ENCODE assay signal across 8 cellular contexts in genomic region chr5:159262859-159263568, GRCh38. TPM values are rescaled to one million over a fixed set of nuclear protein-coding genes. Genes with fewer than 3 reads are reported as not detected.
DNase-seq lines count a peak whose midpoint lies in the region; FAIRE-seq and TF ChIP-seq lines count a peak whose summit lies in the region.

A gene with protein sequence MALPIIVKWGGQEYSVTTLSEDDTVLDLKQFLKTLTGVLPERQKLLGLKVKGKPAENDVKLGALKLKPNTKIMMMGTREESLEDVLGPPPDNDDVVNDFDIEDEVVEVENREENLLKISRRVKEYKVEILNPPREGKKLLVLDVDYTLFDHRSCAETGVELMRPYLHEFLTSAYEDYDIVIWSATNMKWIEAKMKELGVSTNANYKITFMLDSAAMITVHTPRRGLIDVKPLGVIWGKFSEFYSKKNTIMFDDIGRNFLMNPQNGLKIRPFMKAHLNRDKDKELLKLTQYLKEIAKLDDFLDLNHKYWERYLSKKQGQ (plus strand): TSS chr5:159263290. CDS start chr5:159268916, 5,626 bp downstream.

- in situ Hi-C loops in HAP-1 (cut with MboI; ENCODE audit: low sequenced_read_pairs): loop anchor here (10.0 kb wide), 1 partner anchor 58 kb away; the partner anchor contains the start of gene RNF145

- H3K9me2 ChIP-seq in neural cell (ENCODE audit: insufficient read depth, low read length): no peaks in the 10 kb centered on the region

- 0 to 1% (median 0%) methylated on average over 47 to 54 of the region's 54 CpGs for WGBS in stomach, 5 donors

- H3K9me3 ChIP-seq in HAP-1: no peaks in the 10 kb centered on the region
- no peaks in the 10 kb centered on the region for H3K9me3 ChIP-seq in MG63
- H3K9me3 ChIP-seq in neural cell (ENCODE audit: low read length): no peaks in the 10 kb centered on the region
- H3K9me3 ChIP-seq in stomach: no peaks in the 10 kb centered on the region

- TF ChIP-seq RAD21 in neural cell (conservative IDR thresholded peaks at IDR 0.05): peak; percentile 42

- H3F3A ChIP-seq in neural cell (ENCODE audit: insufficient read depth, low read length, poor library complexity, severe bottlenecking): no peaks in the 10 kb centered on the region

- H4K20me1 ChIP-seq in neural cell (ENCODE audit: insufficient read depth): no peaks in the 10 kb centered on the region

- no peaks in the 10 kb centered on the region for H3K36me3 ChIP-seq in HAP-1 (replicated peaks)
- no peaks in the 10 kb centered on the region; the same call in 1 of the 2 replicates for H3K36me3 ChIP-seq in MG63
- H3K36me3 ChIP-seq in neural cell (ENCODE audit: insufficient read depth, low read length): no peaks in the 10 kb centered on the region
- H3K36me3 ChIP-seq in stomach: peaks cover 0 to 7% (median 4%) of the 10 kb centered on the region in 4 donors

- TF ChIP-seq POLR2A in stomach (IDR thresholded peaks at IDR 0.05): no peak

- intact Hi-C loops in stomach (cut with DNase I; ENCODE audit: low total_unique reads): loop anchor here (10.0 kb wide), 1 partner anchor 108 kb away; no protein-coding TSS in a partner anchor

- DNase-seq in HAP-1 (ENCODE audit: low spot score in 2 of 2) (peak; percentile 72 to 85), MG63 (peak; percentile 84), SIG-M5 (lab: John Stamatoyannopoulos, UW) (peak; percentile 20), activated gamma-delta T cell (lab: John Stamatoyannopoulos, UW) (peak; percentile 54), fibroblast of villous mesenchyme (ENCODE audit: low read depth) (peak; percentile 82), stomach (peak; percentile 84)

- peaks cover 16% of the 10 kb centered on the region for H3K4me1 ChIP-seq in HAP-1
- H3K4me1 ChIP-seq in stomach: peaks cover 10 to 24% (median 21%) of the 10 kb centered on the region in 4 donors

- H3K4me3 ChIP-seq in HAP-1: peak within 1 kb of the TSS; percentile 89
- H3K4me3 ChIP-seq in MG63: peak within 1 kb of the TSS; percentile 98
- peak within 1 kb of the TSS; percentile 89 for H3K4me3 ChIP-seq in fibroblast of villous mesenchyme (ENCODE audit: low read depth, low read length)
- H3K4me3 ChIP-seq in neural cell (ENCODE audit: low read length): peak within 1 kb of the TSS; percentile 82
- peak within 1 kb of the TSS; percentile 62 to 93 (median 86) for H3K4me3 ChIP-seq in stomach

- H3K4me2 ChIP-seq in neural cell (ENCODE audit: low read length): peak within 1 kb of the TSS; percentile 83

- TF ChIP-seq EP300 in neural cell (conservative IDR thresholded peaks at IDR 0.05; ENCODE audit: poor library complexity, severe bottlenecking) (peak; percentile 45), stomach (IDR thresholded peaks at IDR 0.05) (no peak)

- peak within 1 kb of the TSS; percentile 87 for H3K9ac ChIP-seq in neural cell (ENCODE audit: low read length)

- peak within 1 kb of the TSS; percentile 95 for H2AFZ ChIP-seq in neural cell (ENCODE audit: low read depth, low read length)

- H3K27ac ChIP-seq in neural cell (ENCODE audit: low read length) (peak within 1 kb of the TSS; percentile 93), stomach (peak within 1 kb of the TSS; percentile 71 to 96 (median 93))

- FAIRE-seq in G401.6 (lab: Jason Lieb, UNC): peak; percentile 50

- H3K27me3 ChIP-seq in HAP-1 (ENCODE audit: low read depth) (no peaks in the 10 kb centered on the region), MG63 (no peaks in the 10 kb centered on the region), neural cell (ENCODE audit: insufficient read depth, low read depth, low read length) (no peaks in the 10 kb centered on the region), stomach (no peaks in the 10 kb centered on the region)

- H3K79me2 ChIP-seq in neural cell (replicated peaks; ENCODE audit: insufficient read depth, low read length): peaks cover 24% of the 10 kb centered on the region

- no peak for TF ChIP-seq CTCF in fibroblast of villous mesenchyme (IDR thresholded peaks at IDR 0.05; ENCODE audit: insufficient read depth, low read depth, low read length)
- TF ChIP-seq CTCF in neural cell (IDR thresholded peaks at IDR 0.05; ENCODE audit: poor library complexity, severe bottlenecking): peak; percentile 15
- no peak for TF ChIP-seq CTCF in stomach (IDR thresholded peaks at IDR 0.05)

TF ChIP-seq in neural cell, 6 proteins besides CTCF, POLR2A, EP300 and RAD21:
- TF ChIP-seq SMC3 (conservative IDR thresholded peaks at IDR 0.05; ENCODE audit: poor library complexity): peak; percentile 34
- TF ChIP-seq EZH2 (IDR thresholded peaks at IDR 0.05; ENCODE audit: borderline replicate concordance, insufficient read depth, low read length, poor library complexity, severe bottlenecking): no peak
- peak; percentile 77 for TF ChIP-seq TAF1 (IDR thresholded peaks at IDR 0.05; ENCODE audit: low read depth)
- TF ChIP-seq MXI1 (conservative IDR thresholded peaks at IDR 0.05; ENCODE audit: poor library complexity, severe bottlenecking): peak; percentile 78
- peak; percentile 90 for TF ChIP-seq POLR2AphosphoS5 (IDR thresholded peaks at IDR 0.05)
- peak; percentile 56 for TF ChIP-seq REST (IDR thresholded peaks at IDR 0.05; ENCODE audit: borderline replicate concordance)

RNA-seq across cellular contexts. Expression of the gene that starts here (rescaled TPM):
- total RNA-seq in MG63 (2014; rRNA removed; shearing (Covaris generic); ENCODE audit: low replicate concordance): 32.3 and 43.1 TPM in 2 replicates
- 32.5 and 36.7 TPM in 2 replicates for total RNA-seq in fibroblast of villous mesenchyme
- polyA plus RNA-seq in neural cell: 34.9 and 42.5 TPM in 2 replicates
- polyA minus RNA-seq in neural cell: 32.6 and 35.4 TPM in 2 replicates
- 10 to 100 TPM in 2 of 5 donors, 1 to 10 TPM in 3; 1.2 to 24.4 (median 8.0) TPM for total RNA-seq in stomach
- 10 to 100 TPM; 16.5 to 20.0 (median 16.8) TPM for polyA plus RNA-seq in stomach

Comparison
In these comparisons a context has a peak if more than half of its experiments do, and no peak if none do; other contexts are left out.
1. Peak in every context shown above with its lines: DNase-seq, H3K4me3 ChIP-seq and H3K27ac ChIP-seq.
2. DNase-seq: peak in every context shown above with its lines; median percentile 84 in MG63; 84 in stomach; 82 in fibroblast of villous mesenchyme; 78 in HAP-1; 54 in activated gamma-delta T cell; 20 in SIG-M5.